In genomic region chr9:101398930-101399640, GRCh38 we compare ENCODE assay signal across 9 cellular contexts. TPM values are rescaled to one million over a fixed set of nuclear protein-coding genes. Genes with fewer than 3 reads are reported as not detected.
DNase-seq lines count a peak whose midpoint lies in the region; ATAC-seq, FAIRE-seq and TF ChIP-seq lines count a peak whose summit lies in the region.
"Had no signal": no experiment of that assay in that cellular context is flagged by ENCODE, and none has a peak within 500 bp of the region (broad histone marks: within the 10 kb centered on the region; RNA-seq: fewer than 3 reads in every experiment).

No MANE protein-coding gene starts in this region.

- CTCF ChIA-PET in WTC11 (lab: Charles Lee), result interaction anchor here (0.6 to 1.5 kb wide), 11 partner anchors 11 to 1577 kb away, joined by 3 to 24 read pairs (median 4); partner anchors contain the start of gene NR4A3

- H3K9me3 Mint-ChIP-seq in WTC11, result peaks cover 18% of the 10 kb centered on the region

- no peak overlapping the region for H3K27ac Mint-ChIP-seq in WTC11

- peaks cover 5 to 32% (median 6%) of the 10 kb centered on the region in 3 donors for H3K36me3 ChIP-seq in pancreas

- peak overlapping the region; percentile 58 to 79 (median 70) for H3K4me3 ChIP-seq in pancreas

- FAIRE-seq in pancreas (lab: Jason Lieb, UNC), result no peak

- intact Hi-C loops in pancreas (cut with DNase I), result no loop called here

- H3K27me3 Mint-ChIP-seq in WTC11 (ENCODE audit: low read depth), result no peaks in the 10 kb centered on the region

- DNase-seq in Daoy (ENCODE audit: low read depth) (peak; percentile 28), WTC11 (ENCODE audit: low spot score) (no peak), glomerular visceral epithelial cell (ENCODE audit: extremely low spot score) (peak; percentile 15), pancreas (peak in 5 of 6 donors; percentile 27 to 86 (median 46)), GF-D8 (lab: John Stamatoyannopoulos, UW) (no peak), T-helper 9 cell (no peak)

- no peak for TF ChIP-seq CTCF in WTC11 (IDR thresholded peaks at IDR 0.05)
- TF ChIP-seq CTCF in pancreas (IDR thresholded peaks at IDR 0.05), result no peak

- H3K4me1 ChIP-seq in pancreas, result peaks cover 15 to 27% (median 25%) of the 10 kb centered on the region in 3 donors

- no peaks in the 10 kb centered on the region for H3K27me3 ChIP-seq in pancreas

- POLR2A ChIA-PET in WTC11 (lab: Charles Lee), result interaction anchor here (0.9 to 1.0 kb wide), 3 partner anchors 8 to 134 kb away, joined by 3 to 7 read pairs (median 3); partner anchors contain the start of gene RNF20

- WGBS in pancreas, 2 donors, result 1 to 2% methylated on average over 28 of the region's 28 CpGs

- peaks cover 25% of the 10 kb centered on the region for H3K4me1 Mint-ChIP-seq in WTC11

- H3K4me3 Mint-ChIP-seq in WTC11, result peak overlapping the region; percentile 99

- TF ChIP-seq POLR2A in GM18505 (IDR thresholded peaks at IDR 0.05; ENCODE audit: borderline replicate concordance, extremely low read depth, insufficient read depth, insufficient read length), result no peak

- H3K27ac ChIP-seq in pancreas, result peak overlapping the region; percentile 66 to 90 (median 76)

- ATAC-seq in HG02938 (IDR thresholded peaks at IDR 0.05; ENCODE audit: unreplicated experiment) (peak; percentile 5), WTC11 (no peak; the same call in 1 of the 2 replicates), pancreas (peak in 3 of 4 donors; percentile 21 to 29 (median 24)), GM18505 (IDR thresholded peaks at IDR 0.05; ENCODE audit: unreplicated experiment) (no peak)

- no peaks in the 10 kb centered on the region for H3K9me3 ChIP-seq in pancreas

- H3K36me3 Mint-ChIP-seq in WTC11, result peaks cover 66% of the 10 kb centered on the region

TF ChIP-seq in WTC11, 78 proteins besides CTCF, POLR2A, EP300 and RAD21:
- TF ChIP-seq JUN (CRISPR knock-in tag; IDR thresholded peaks at IDR 0.05) (peak; percentile 34; the same call in 1 of the 2 replicates), IRF2 (CRISPR knock-in tag; IDR thresholded peaks at IDR 0.05; ENCODE audit: borderline replicate concordance, low read depth) (no peak)

RNA-seq across cellular contexts. Expression of gene ZNF189, which starts 0.4 kb away (rescaled TPM):
- 11.7 and 15.2 TPM in 2 replicates for total RNA-seq in Daoy (2014; rRNA removed; shearing (Covaris generic))
- total RNA-seq in WTC11 (2021) (10.1 to 10.4 TPM (median 10.3 TPM) in 3 replicates), pancreas (10 to 100 TPM; 11.3 to 29.1 (median 19.7) TPM)
- polyA plus RNA-seq in pancreas, result 10 to 100 TPM; 16.1 to 19.1 TPM

RNA-seq across cellular contexts. Expression of gene MRPL50, which starts 0.7 kb away (rescaled TPM):
- 24.7 and 34.1 TPM in 2 replicates for total RNA-seq in Daoy (2014; rRNA removed; shearing (Covaris generic))
- total RNA-seq in WTC11 (2021), result 16.6 to 19.6 TPM (median 17.0 TPM) in 3 replicates
- 1 to 10 TPM; 3.7 to 6.9 (median 6.4) TPM for total RNA-seq in pancreas
- 1 to 10 TPM; 4.8 to 8.4 TPM for polyA plus RNA-seq in pancreas

RNA-seq across cellular contexts. Expression of gene BAAT, which starts 14.3 kb away (rescaled TPM):
- 0.29 TPM in 1 of 2 replicates, not detected in the other for total RNA-seq in Daoy (2014; rRNA removed; shearing (Covaris generic))
- total RNA-seq in WTC11 (2021) (0.11 to 0.17 TPM (median 0.14 TPM) in 3 replicates), pancreas (10 to 100 TPM in 1 of 6 donors, 1 to 10 TPM in 4, under 1 TPM in 1; 0.43 to 13.9 (median 1.5) TPM)
- 1 to 10 TPM; 1.4 to 2.0 TPM for polyA plus RNA-seq in pancreas

RNA-seq across cellular contexts. Expression of gene ALDOB, which starts 36.5 kb away (rescaled TPM):
- total RNA-seq in Daoy (2014; rRNA removed; shearing (Covaris generic)), result 1.4 TPM in 1 of 2 replicates, not detected in the other
- 0.85 to 1.5 TPM (median 0.94 TPM) in 3 replicates for total RNA-seq in WTC11 (2021)
- total RNA-seq in pancreas, result 100 to 1,000 TPM in 5 of 6 donors, 10 to 100 TPM in 1; 75.0 to 856 (median 264) TPM
- polyA plus RNA-seq in pancreas, result 100 to 1,000 TPM; 301 to 593 TPM
- total RNA-seq: T-helper 1 cell treated with Interleukin-12 subunit alpha and Interleukin-12 subunit beta and Interleukin-4 antibody, amounts not matched to agents 30 ng/mL and 1 ng/mL, for 36 hours had no signal

Comparison
In these comparisons a context has a peak if more than half of its experiments do, and no peak if none do; other contexts are left out.
1. DNase-seq: peak in Daoy (single experiment), glomerular visceral epithelial cell (single experiment) and pancreas (5 of 6); none in WTC11 (single experiment), GF-D8 (single experiment) and T-helper 9 cell (single experiment).
2. ATAC-seq: peak in HG02938 (single experiment) and pancreas (3 of 4); none in WTC11 (single experiment) and GM18505 (single experiment).